Comparison of ENCODE assay signal across 14 cellular contexts in genomic region chr18:64991102-64991501, GRCh38.
DNase-seq lines count a peak whose midpoint lies in the region; ATAC-seq, FAIRE-seq and TF ChIP-seq lines count a peak whose summit lies in the region.
"Had no signal": no experiment of that assay in that cellular context is flagged by ENCODE, and none has a peak within 500 bp of the region (broad histone marks: within the 10 kb centered on the region; RNA-seq: fewer than 3 reads in every experiment).

No MANE protein-coding gene starts in this region.

- CTCF ChIA-PET in activated CD8-positive, alpha-beta T cell treated with anti-CD3 and anti-CD28 coated beads, Interleukin-2, amount 10 ng/mL, durations not matched to agents 7 days and 5 days (lab: Charles Lee) = no interaction called here

- H3K9me3 Mint-ChIP-seq in activated CD8-positive, alpha-beta T cell treated with anti-CD3 and anti-CD28 coated beads, Interleukin-2, amount 10 ng/mL, durations not matched to agents 7 days and 5 days (ENCODE audit: insufficient read depth) = peaks cover 4% of the 10 kb centered on the region
- H3K9me3 Mint-ChIP-seq: H9 had no signal

- POLR2A ChIA-PET in activated CD8-positive, alpha-beta T cell treated with anti-CD3 and anti-CD28 coated beads, Interleukin-2, amount 10 ng/mL, durations not matched to agents 7 days and 5 days (lab: Charles Lee) = no interaction called here

- H3K4me1 ChIP-seq in HAP-1 = no peaks in the 10 kb centered on the region
- H3K4me1 ChIP-seq: A549, BE2C had no signal

- no peak for TF ChIP-seq CTCF in bronchial epithelial cell (IDR thresholded peaks at IDR 0.05; ENCODE audit: insufficient read depth, low read length, severe bottlenecking)

- H3K27me3 Mint-ChIP-seq in activated CD8-positive, alpha-beta T cell treated with anti-CD3 and anti-CD28 coated beads, Interleukin-2, amount 10 ng/mL, durations not matched to agents 7 days and 5 days (ENCODE audit: low read depth) = no peaks in the 10 kb centered on the region
- H3K27me3 Mint-ChIP-seq: CD4-positive, alpha-beta memory T cell had no signal

- intact Hi-C loops in left cardiac atrium (cut with DNase I) = no loop called here

- FAIRE-seq in bronchial epithelial cell (lab: Jason Lieb, UNC) = no peak
- FAIRE-seq: A549, GM12891, GM19239 had no signal

- no peak overlapping the region for H3K27ac Mint-ChIP-seq in activated CD8-positive, alpha-beta T cell treated with anti-CD3 and anti-CD28 coated beads, Interleukin-2, amount 10 ng/mL, durations not matched to agents 7 days and 5 days
- H3K27ac Mint-ChIP-seq: CD4-positive, alpha-beta memory T cell had no signal

- no peaks in the 10 kb centered on the region for H3K4me1 Mint-ChIP-seq in activated CD8-positive, alpha-beta T cell treated with anti-CD3 and anti-CD28 coated beads, Interleukin-2, amount 10 ng/mL, durations not matched to agents 7 days and 5 days (ENCODE audit: low read depth)
- H3K4me1 Mint-ChIP-seq: CD4-positive, alpha-beta memory T cell; H9 had no signal

- DNase-seq in RKO (ENCODE audit: low spot score) = peak; percentile 18
- DNase-seq in bronchial epithelial cell (ENCODE audit: low read depth) = peak; percentile 4
- no peak for DNase-seq in left cardiac atrium
- no peak for DNase-seq in HAP-1 (ENCODE audit: low spot score in 2 of 2)
- DNase-seq in activated CD8-positive, alpha-beta T cell treated with anti-CD3 and anti-CD28 coated beads, Interleukin-2, amount 10 ng/mL, durations not matched to agents 7 days and 5 days = no peak
- DNase-seq: BE2C; CD4-positive, alpha-beta memory T cell; DMS79; GOT3; H9 had no signal

- H3K4me3 ChIP-seq in bronchial epithelial cell (ENCODE audit: low read depth, low read length) (no peak overlapping the region), HAP-1 (no peak overlapping the region)
- H3K4me3 ChIP-seq: A549 had no signal

- peak; percentile 57 to 62 for ATAC-seq in left cardiac atrium
- no peak for ATAC-seq in HG03342 (IDR thresholded peaks at IDR 0.05; ENCODE audit: unreplicated experiment)
- no peak for ATAC-seq in activated CD8-positive, alpha-beta T cell treated with anti-CD3 and anti-CD28 coated beads, Interleukin-2, amount 10 ng/mL, durations not matched to agents 7 days and 5 days
- ATAC-seq: A549 had no signal

- no peaks in the 10 kb centered on the region for H3K36me3 Mint-ChIP-seq in activated CD8-positive, alpha-beta T cell treated with anti-CD3 and anti-CD28 coated beads, Interleukin-2, amount 10 ng/mL, durations not matched to agents 7 days and 5 days (ENCODE audit: low read depth)
- H3K36me3 Mint-ChIP-seq: CD4-positive, alpha-beta memory T cell had no signal

- H3K36me3 ChIP-seq in bronchial epithelial cell (ENCODE audit: control insufficient read depth, insufficient read depth, low read length) (no peaks in the 10 kb centered on the region), HAP-1 (replicated peaks) (no peaks in the 10 kb centered on the region)
- H3K36me3 ChIP-seq: BE2C had no signal

- no peak overlapping the region for H3K4me3 Mint-ChIP-seq in activated CD8-positive, alpha-beta T cell treated with anti-CD3 and anti-CD28 coated beads, Interleukin-2, amount 10 ng/mL, durations not matched to agents 7 days and 5 days
- H3K4me3 Mint-ChIP-seq: CD4-positive, alpha-beta memory T cell; H9 had no signal

- no peaks in the 10 kb centered on the region for H3K9me3 ChIP-seq in HAP-1
- H3K9me3 ChIP-seq: A549, BE2C had no signal

- in situ Hi-C loops in HAP-1 (cut with MboI; ENCODE audit: low sequenced_read_pairs) = no loop called here

- H3K27me3 ChIP-seq in bronchial epithelial cell (ENCODE audit: control insufficient read depth, insufficient read depth, low read length) = no peaks in the 10 kb centered on the region
- H3K27me3 ChIP-seq in HAP-1 (ENCODE audit: low read depth) = no peaks in the 10 kb centered on the region
- H3K27me3 ChIP-seq: BE2C had no signal

Comparison
In these comparisons a context has a peak if more than half of its experiments do, and no peak if none do; other contexts are left out.
1. DNase-seq: peak in RKO (single experiment) and bronchial epithelial cell (single experiment); none in left cardiac atrium (single experiment), HAP-1 (0 of 2) and activated CD8-positive, alpha-beta T cell treated with anti-CD3 and anti-CD28 coated beads, Interleukin-2, amount 10 ng/mL, durations not matched to agents 7 days and 5 days (single experiment).
2. ATAC-seq: peak in left cardiac atrium (2 of 2); none in HG03342 (single experiment) and activated CD8-positive, alpha-beta T cell treated with anti-CD3 and anti-CD28 coated beads, Interleukin-2, amount 10 ng/mL, durations not matched to agents 7 days and 5 days (single experiment).